Comparison of ENCODE assay signal across 9 cellular contexts in genomic region chr10:70234668-70235447, GRCh38. TPM values are rescaled to one million over a fixed set of nuclear protein-coding genes. Genes with fewer than 3 reads are reported as not detected.
DNase-seq lines count a peak whose midpoint lies in the region; ATAC-seq and TF ChIP-seq lines count a peak whose summit lies in the region.
"Had no signal": no experiment of that assay in that cellular context is flagged by ENCODE, and none has a peak within 500 bp of the region (broad histone marks: within the 10 kb centered on the region; RNA-seq: fewer than 3 reads in every experiment).

No MANE protein-coding gene starts in this region.

- H3K27me3 Mint-ChIP-seq in CD4-positive, alpha-beta memory T cell = peaks cover 0 to 1% of the 10 kb centered on the region in 2 donors
- no peaks in the 10 kb centered on the region for H3K27me3 Mint-ChIP-seq in osteocyte (ENCODE audit: unreplicated experiment)

- intact Hi-C loops in CD4-positive, alpha-beta memory T cell (cut with micrococcal nuclease) = no loop called here
- intact Hi-C loops in aorta (cut with DNase I) (loop anchor here in 1 of 2 donors (5.0 kb wide), 1 partner anchor 62 kb away; no protein-coding TSS in a partner anchor), transverse colon (cut with DNase I; ENCODE audit: low total_unique reads) (no loop called here)

- ATAC-seq in aorta (ENCODE audit: low FRiP score) = no peak

- H3K9me3 Mint-ChIP-seq in CD4-positive, alpha-beta memory T cell = peaks cover 0 to 2% (median 0%) of the 10 kb centered on the region in 8 donors
- H3K9me3 Mint-ChIP-seq in osteocyte (ENCODE audit: unreplicated experiment) = no peaks in the 10 kb centered on the region

- peak overlapping the region; percentile 74; the same call in 1 of the 2 replicates for H2AFZ ChIP-seq in KMS-11 (ENCODE audit: low read depth)

- peak overlapping the region in 3 of 8 donors; percentile 42 to 77 (median 62) for H3K4me3 Mint-ChIP-seq in CD4-positive, alpha-beta memory T cell
- no peak overlapping the region for H3K4me3 Mint-ChIP-seq in osteocyte (ENCODE audit: unreplicated experiment)

- TF ChIP-seq POLR2A in transverse colon (IDR thresholded peaks at IDR 0.05) = no peak

- CTCF ChIA-PET in CD4-positive, alpha-beta memory T cell (lab: Charles Lee; ENCODE audit: partially characterized antibody) = interaction anchor here (1.8 to 6.0 kb wide), 2 partner anchors 13 to 89 kb away, joined by 8 to 82 read pairs; partner anchors contain the start of gene TYSND1

- H3K27me3 ChIP-seq in CD4-positive, alpha-beta memory T cell (ENCODE audit: insufficient read depth, low read length) = no peaks in the 10 kb centered on the region
- no peaks in the 10 kb centered on the region for H3K27me3 ChIP-seq in KMS-11 (ENCODE audit: insufficient read depth, low read depth)
- H3K27me3 ChIP-seq in aorta (ENCODE audit: control insufficient read depth in 1 of 2, insufficient read depth in 2 of 2, low read length in 1 of 2) = no peaks in the 10 kb centered on the region
- H3K27me3 ChIP-seq in transverse colon = no peaks in the 10 kb centered on the region

- peak overlapping the region; percentile 79; the same call in 1 of the 2 replicates for H3K4me2 ChIP-seq in KMS-11

- POLR2A ChIA-PET in CD4-positive, alpha-beta memory T cell (lab: Charles Lee; ENCODE audit: partially characterized antibody) = interaction anchor here (1.3 kb wide), 1 partner anchor 147 kb away, joined by 4 read pairs; no protein-coding TSS in a partner anchor

- no peak for TF ChIP-seq EP300 in transverse colon (IDR thresholded peaks at IDR 0.05; ENCODE audit: low read depth)

- H3K4me1 ChIP-seq in CD4-positive, alpha-beta memory T cell (ENCODE audit: insufficient read depth, low read length) = peaks cover 14% of the 10 kb centered on the region
- H3K4me1 ChIP-seq in KMS-11 (ENCODE audit: low read depth, poor library complexity, severe bottlenecking) (peaks cover 26% of the 10 kb centered on the region), aorta (ENCODE audit: control insufficient read depth in 1 of 2, insufficient read depth in 2 of 2, low read length in 2 of 2) (no peaks in the 10 kb centered on the region), transverse colon (peaks cover 0 to 29% (median 12%) of the 10 kb centered on the region in 4 donors)

- in situ Hi-C loops in transverse colon (cut with MboI; ENCODE audit: low pct_ligation_motif_present in 1 of 4, low pct_unique_long_range_greater_than_20kb in 1 of 4, low sequenced_read_pairs in 3 of 4) = no loop called here

- no peak overlapping the region for H3K4me3 ChIP-seq in CD4-positive, alpha-beta memory T cell (ENCODE audit: low read length in 2 of 2)
- H3K4me3 ChIP-seq in KMS-11 (IDR thresholded peaks at IDR 0.05; ENCODE audit: insufficient read depth, low read depth, low read length) = no peak overlapping the region
- H3K4me3 ChIP-seq in aorta (ENCODE audit: low read length in 2 of 2) = no peak overlapping the region
- H3K4me3 ChIP-seq in transverse colon = no peak overlapping the region

- H3K27ac ChIP-seq in CD4-positive, alpha-beta memory T cell (ENCODE audit: low read depth, low read length) = no peak overlapping the region
- H3K27ac ChIP-seq in KMS-11 (no peak overlapping the region), aorta (ENCODE audit: low read depth in 1 of 2, low read length in 2 of 2) (no peak overlapping the region), transverse colon (no peak overlapping the region)

- no peak for TF ChIP-seq CTCF in KMS-11 (conservative IDR thresholded peaks at IDR 0.05; ENCODE audit: low read depth, low read length)
- no peak for TF ChIP-seq CTCF in osteocyte (IDR thresholded peaks at IDR 0.05)
- no peak for TF ChIP-seq CTCF in transverse colon (IDR thresholded peaks at IDR 0.05)

- peaks cover 9 to 29% (median 20%) of the 10 kb centered on the region in 4 donors for H3K4me1 Mint-ChIP-seq in CD4-positive, alpha-beta memory T cell
- peaks cover 23% of the 10 kb centered on the region for H3K4me1 Mint-ChIP-seq in osteocyte (ENCODE audit: unreplicated experiment)

- H3K36me3 ChIP-seq in CD4-positive, alpha-beta memory T cell (ENCODE audit: insufficient read depth, low read length) = no peaks in the 10 kb centered on the region
- H3K36me3 ChIP-seq in KMS-11 (ENCODE audit: insufficient read depth) (peaks cover 7% of the 10 kb centered on the region; the same call in 1 of the 2 replicates), aorta (ENCODE audit: control insufficient read depth in 1 of 2, insufficient read depth in 2 of 2, low read length in 1 of 2) (no peaks in the 10 kb centered on the region), transverse colon (no peaks in the 10 kb centered on the region)

- 86 to 88% methylated on average over 18 of the region's 18 CpGs for WGBS in aorta, 2 donors
- WGBS in transverse colon (ENCODE audit: low coverage in 1 of 2), 2 donors = 61 to 84% methylated on average over 9 to 18 of the region's 18 CpGs

- H4K20me1 ChIP-seq in KMS-11 (ENCODE audit: insufficient read depth) = peaks cover 5% of the 10 kb centered on the region

- H3K79me2 ChIP-seq in KMS-11 (ENCODE audit: insufficient read depth, low read depth) = peaks cover 33% of the 10 kb centered on the region

- H3K9ac ChIP-seq in KMS-11 = no peak overlapping the region

- DNase-seq in CD4-positive, alpha-beta memory T cell = no peak
- DNase-seq in dedifferentiated amniotic fluid mesenchymal stem cell (ENCODE audit: extremely low spot score) (peak; percentile 79), osteocyte (ENCODE audit: extremely low spot score, unreplicated experiment) (no peak), 8988T (no peak), aorta (no peak), transverse colon (no peak)
- DNase-seq in stimulated activated CD4-positive, alpha-beta T cell treated with anti-CD3 and anti-CD28 coated beads, Interleukin-4, amount 100 ng/mL, for 4 hours = no peak

- no peaks in the 10 kb centered on the region for H3K9me3 ChIP-seq in CD4-positive, alpha-beta memory T cell (ENCODE audit: control insufficient read depth in 1 of 2, low read length in 2 of 2)
- no peaks in the 10 kb centered on the region for H3K9me3 ChIP-seq in aorta (ENCODE audit: control insufficient read depth, low read length)
- no peaks in the 10 kb centered on the region for H3K9me3 ChIP-seq in transverse colon

- H3K27ac Mint-ChIP-seq in CD4-positive, alpha-beta memory T cell = peak overlapping the region in 4 of 7 donors; percentile 43 to 75 (median 70)
- peak overlapping the region; percentile 31 for H3K27ac Mint-ChIP-seq in osteocyte (ENCODE audit: unreplicated experiment)

- peaks cover 0 to 5% of the 10 kb centered on the region in 2 donors for H3K36me3 Mint-ChIP-seq in CD4-positive, alpha-beta memory T cell
- no peaks in the 10 kb centered on the region for H3K36me3 Mint-ChIP-seq in osteocyte (ENCODE audit: unreplicated experiment)

RNA-seq across cellular contexts. Expression of gene PPA1, which starts 1.6 kb away (rescaled TPM):
- 10 to 100 TPM; 57.4 to 60.4 TPM for total RNA-seq in CD4-positive, alpha-beta memory T cell
- 100 to 1,000 TPM; 148 to 304 TPM for polyA plus RNA-seq in CD4-positive, alpha-beta memory T cell
- total RNA-seq in osteocyte (59.8 and 60.4 TPM in 2 replicates), aorta (10 to 100 TPM; 66.7 to 79.8 TPM), transverse colon (100 to 1,000 TPM in 2 of 4 donors, 10 to 100 TPM in 2; 14.1 to 113 (median 98.4) TPM)
- polyA plus RNA-seq in aorta = 100 to 1,000 TPM; 100 to 222 TPM

RNA-seq across cellular contexts. Expression of gene NPFFR1, which starts 48.9 kb away (rescaled TPM):
- total RNA-seq in CD4-positive, alpha-beta memory T cell = not detected
- polyA plus RNA-seq in CD4-positive, alpha-beta memory T cell = not detected
- total RNA-seq in osteocyte (not detected in 2 replicates), aorta (under 1 TPM; 0.03 to 0.06 TPM), transverse colon (under 1 TPM in 1 of 4 donors, not detected in 3; 0.16 TPM)
- polyA plus RNA-seq in aorta = under 1 TPM in 1 of 2 donors, not detected in 1; under 0.01 TPM
- total RNA-seq: myocyte had no signal
